Comparison of ENCODE assay signal across 2 cellular contexts in genomic region chr11:803467-803742, GRCh38.
TF ChIP-seq lines count a peak whose summit lies in the region.

No MANE protein-coding gene starts in this region.

TF ChIP-seq in SK-N-SH, 30 proteins besides CTCF, POLR2A, EP300 and RAD21:
- TF ChIP-seq REST (IDR thresholded peaks at IDR 0.05; ENCODE audit: low read depth, low read length) (no peak), GABPA (IDR thresholded peaks at IDR 0.05; ENCODE audit: low read depth) (no peak), SMC3 (IDR thresholded peaks at IDR 0.05; ENCODE audit: low read depth, low read length) (no peak), USF2 (IDR thresholded peaks at IDR 0.05; ENCODE audit: borderline replicate concordance, low read depth, low read length) (no peak), POLR2AphosphoS5 (IDR thresholded peaks at IDR 0.05; ENCODE audit: low read depth, low read length) (no peak), MAX (IDR thresholded peaks at IDR 0.05; ENCODE audit: low read depth) (no peak), MEF2A (IDR thresholded peaks at IDR 0.05; ENCODE audit: borderline replicate concordance, low read depth) (no peak), NRF1 (IDR thresholded peaks at IDR 0.05; ENCODE audit: low read depth, low read length) (no peak)

TF ChIP-seq in SK-N-SH treated with all-trans-retinoic acid at 6 μM for 48 hours, 23 proteins besides CTCF, POLR2A, EP300 and RAD21 (continued from another document):
- no peak for TF ChIP-seq ZNF565 (CRISPR knock-in tag; conservative IDR thresholded peaks at IDR 0.05; ENCODE audit: low read depth)
- no peak for TF ChIP-seq ZC3H10 (CRISPR knock-in tag; IDR thresholded peaks at IDR 0.05)
- no peak for TF ChIP-seq TCF4 (CRISPR knock-in tag; IDR thresholded peaks at IDR 0.05; ENCODE audit: borderline replicate concordance)
- TF ChIP-seq ZFP30 (CRISPR knock-in tag; IDR thresholded peaks at IDR 0.05): no peak
- TF ChIP-seq CSRNP3 (CRISPR knock-in tag; IDR thresholded peaks at IDR 0.05): no peak
- no peak for TF ChIP-seq SNAI2 (CRISPR knock-in tag; IDR thresholded peaks at IDR 0.05)
- no peak for TF ChIP-seq POU6F1 (CRISPR knock-in tag; IDR thresholded peaks at IDR 0.05; ENCODE audit: borderline replicate concordance, low read depth)
- TF ChIP-seq CREB5 (CRISPR knock-in tag; IDR thresholded peaks at IDR 0.05; ENCODE audit: low read depth): no peak
- TF ChIP-seq OSR1 (CRISPR knock-in tag; IDR thresholded peaks at IDR 0.05): no peak
- no peak for TF ChIP-seq PPARA (CRISPR knock-in tag; IDR thresholded peaks at IDR 0.05; ENCODE audit: borderline replicate concordance)
- TF ChIP-seq CSDC2 (CRISPR knock-in tag; IDR thresholded peaks at IDR 0.05): no peak
TF ChIP-seq in SK-N-SH treated with all-trans-retinoic acid at 6 μM for 48 hours: peak in this region for 0.
